In the genomic region with DNA sequence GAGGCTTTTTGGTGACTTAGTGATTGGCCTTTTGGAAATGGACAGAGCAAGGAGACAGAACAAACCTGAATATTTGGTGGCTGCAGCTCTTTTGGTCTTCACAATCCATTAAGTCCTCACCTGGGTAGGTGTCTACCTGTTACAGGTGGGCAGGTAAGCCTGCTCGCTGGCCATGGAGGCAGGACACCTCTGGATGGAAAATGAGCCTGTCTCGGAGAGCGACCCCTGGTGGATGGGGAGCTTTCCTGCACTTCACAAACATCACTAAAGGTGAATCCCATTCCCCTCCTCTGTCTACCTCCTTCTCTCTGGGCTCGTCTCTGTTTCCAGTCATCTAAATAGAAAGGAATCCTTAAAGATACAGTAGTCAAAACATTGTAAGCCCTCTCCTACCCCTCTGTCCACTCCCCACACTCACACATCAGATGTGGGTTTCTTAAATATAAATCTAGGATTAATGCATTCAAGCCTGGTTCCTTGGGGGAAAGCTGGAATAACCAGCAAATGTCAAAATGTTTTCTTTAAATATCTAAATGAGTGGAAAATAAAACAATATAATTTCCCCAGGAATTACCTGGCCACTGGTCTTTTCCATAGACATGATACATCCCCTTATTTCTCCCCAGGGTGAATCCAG, we compare ENCODE assay signal across 10 cellular contexts.
DNase-seq lines count a peak whose midpoint lies in the region; ATAC-seq, FAIRE-seq and TF ChIP-seq lines count a peak whose summit lies in the region.
"Had no signal": no experiment of that assay in that cellular context is flagged by ENCODE, and none has a peak within 500 bp of the region (broad histone marks: within the 10 kb centered on the region; RNA-seq: fewer than 3 reads in every experiment).

No MANE protein-coding gene starts in this region.

- H3K27me3 ChIP-seq in SK-N-SH (ENCODE audit: insufficient read depth) = no peaks in the 10 kb centered on the region
- no peaks in the 10 kb centered on the region for H3K27me3 ChIP-seq in lung (ENCODE audit: control insufficient read depth, insufficient read depth)

- ATAC-seq in lung (ENCODE audit: insufficient read depth, low FRiP score) (no peak), GM21825 (IDR thresholded peaks at IDR 0.05; ENCODE audit: unreplicated experiment) (no peak), HG03469 (IDR thresholded peaks at IDR 0.05; ENCODE audit: unreplicated experiment) (no peak)
- ATAC-seq: left colon had no signal

- H3K36me3 ChIP-seq in SK-N-SH (replicated peaks in 1 of 2; ENCODE audit: control insufficient read depth in 1 of 2, insufficient read depth in 2 of 2, low read length in 1 of 2) (no peaks in the 10 kb centered on the region), lung (ENCODE audit: control insufficient read depth in 2 of 2, insufficient read depth in 2 of 2, low read length in 2 of 2) (no peaks in the 10 kb centered on the region)
- H3K36me3 ChIP-seq: HAP-1 had no signal

- H3K27ac ChIP-seq in SK-N-SH (ENCODE audit: low read depth in 2 of 2, low read length in 1 of 2) (no peak overlapping the region), lung (ENCODE audit: low read depth in 1 of 2, low read length in 1 of 2) (no peak overlapping the region)

- no peaks in the 10 kb centered on the region for H3K79me2 ChIP-seq in SK-N-SH (ENCODE audit: insufficient read depth)

- H4K20me1 ChIP-seq in SK-N-SH (ENCODE audit: insufficient read depth) = no peaks in the 10 kb centered on the region

- no peaks in the 10 kb centered on the region for H3K36me3 Mint-ChIP-seq in activated naive CD8-positive, alpha-beta T cell treated with anti-CD3 and anti-CD28 coated beads for 36 hours

- peaks cover 16% of the 10 kb centered on the region for H3K4me1 Mint-ChIP-seq in activated naive CD8-positive, alpha-beta T cell treated with anti-CD3 and anti-CD28 coated beads for 36 hours

- no peaks in the 10 kb centered on the region for H3K27me3 Mint-ChIP-seq in activated naive CD8-positive, alpha-beta T cell treated with anti-CD3 and anti-CD28 coated beads for 36 hours

- H3F3A ChIP-seq in SK-N-SH (replicated peaks; ENCODE audit: insufficient read depth) = no peaks in the 10 kb centered on the region

- no peak overlapping the region for H3K27ac Mint-ChIP-seq in activated naive CD8-positive, alpha-beta T cell treated with anti-CD3 and anti-CD28 coated beads for 36 hours

- no peak overlapping the region for H3K9ac ChIP-seq in SK-N-SH

- H3K9me3 ChIP-seq in SK-N-SH (no peaks in the 10 kb centered on the region), lung (ENCODE audit: control insufficient read depth in 2 of 2, insufficient read depth in 1 of 2, low read length in 1 of 2) (no peaks in the 10 kb centered on the region)
- H3K9me3 ChIP-seq: HAP-1 had no signal

- no peak overlapping the region for H3K4me2 ChIP-seq in SK-N-SH

- DNase-seq in AG09309 (ENCODE audit: low read depth) = no peak
- DNase-seq in H54 (ENCODE audit: insufficient read length, low spot score) = peak; percentile 42
- peak; percentile 42 for DNase-seq in SK-N-SH
- DNase-seq in activated naive CD8-positive, alpha-beta T cell treated with anti-CD3 and anti-CD28 coated beads for 36 hours = peak; percentile 33
- peak; percentile 45 for DNase-seq in lung (ENCODE audit: low spot score)
- peak; percentile 37 for DNase-seq in stimulated activated naive CD4-positive, alpha-beta T cell treated with Interleukin-2 at 50 U/mL for 16 hours (lab: John Stamatoyannopoulos, UW)

- CTCF ChIA-PET in SK-N-SH (lab: Yijun Ruan, JAX) = interaction anchor here (0.7 to 2.9 kb wide), 16 partner anchors 9 to 167 kb away, joined by 3 to 19 read pairs (median 4); no protein-coding TSS in a partner anchor

- H3K9me3 Mint-ChIP-seq in activated naive CD8-positive, alpha-beta T cell treated with anti-CD3 and anti-CD28 coated beads for 36 hours = no peaks in the 10 kb centered on the region

- no peak for TF ChIP-seq POLR2A in H54 (IDR thresholded peaks at IDR 0.05; ENCODE audit: low read depth, low read length)

- peak; percentile 19; the same call in 1 of the 2 replicates for TF ChIP-seq RAD21 in SK-N-SH (IDR thresholded peaks at IDR 0.05; ENCODE audit: low read length)

- H3K4me3 Mint-ChIP-seq in activated naive CD8-positive, alpha-beta T cell treated with anti-CD3 and anti-CD28 coated beads for 36 hours = no peak overlapping the region

- no peak overlapping the region for H2AFZ ChIP-seq in SK-N-SH (ENCODE audit: low read depth)

- H3K4me3 ChIP-seq in AG09309 (ENCODE audit: control insufficient read depth, low read depth, low read length) (no peak overlapping the region), SK-N-SH (ENCODE audit: low read depth in 2 of 2, low read length in 1 of 2) (no peak overlapping the region; a peak in 1 of 4 replicates), lung (no peak overlapping the region)
- H3K4me3 ChIP-seq: HAP-1 had no signal

- WGBS in SK-N-SH (ENCODE audit: low lambda C conversion rate) = 0% methylated on average over 3 of the region's 4 CpGs
- 11 to 26% methylated on average over 4 of the region's 4 CpGs for WGBS in lung, 2 donors

- TF ChIP-seq EP300 in SK-N-SH (IDR thresholded peaks at IDR 0.05; ENCODE audit: borderline replicate concordance in 1 of 2, low read depth in 1 of 2, low read length in 1 of 2) = no peak

- H3K4me1 ChIP-seq in SK-N-SH (ENCODE audit: control insufficient read depth in 1 of 2, insufficient read depth in 2 of 2, low read depth in 1 of 2, low read length in 1 of 2) (peaks cover 0 to 3% of the 10 kb centered on the region in 2 experiments; a peak in 1 of 4 replicates), lung (ENCODE audit: control insufficient read depth in 2 of 2, insufficient read depth in 2 of 2, low read length in 2 of 2) (no peaks in the 10 kb centered on the region)
- H3K4me1 ChIP-seq: HAP-1 had no signal

- H3K9me2 ChIP-seq in SK-N-SH = no peaks in the 10 kb centered on the region

- POLR2A ChIA-PET in SK-N-SH (lab: Yijun Ruan, JAX) = no interaction called here

- no peak for FAIRE-seq in H54 (lab: Jason Lieb, UNC)

- peak; percentile 73 for TF ChIP-seq CTCF in AG09309 (IDR thresholded peaks at IDR 0.05; ENCODE audit: control insufficient read depth, insufficient read depth, low read depth, low read length, missing control alignments)
- TF ChIP-seq CTCF in SK-N-SH (IDR thresholded peaks at IDR 0.05) = peak; percentile 34; the same call in 1 of the 2 replicates
- peak; percentile 41 for TF ChIP-seq CTCF in lung (IDR thresholded peaks at IDR 0.05; ENCODE audit: control extremely low read depth, extremely low read depth)

TF ChIP-seq in SK-N-SH, 30 proteins besides CTCF, POLR2A, EP300 and RAD21:
- TF ChIP-seq MXI1 (IDR thresholded peaks at IDR 0.05; ENCODE audit: low read depth, low read length) (no peak), FOSL2 (IDR thresholded peaks at IDR 0.05; ENCODE audit: borderline replicate concordance, low read depth) (no peak), FOXM1 (IDR thresholded peaks at IDR 0.05; ENCODE audit: low read depth) (no peak), SMC3 (IDR thresholded peaks at IDR 0.05; ENCODE audit: low read depth, low read length) (peak; percentile 22; the same call in 1 of the 2 replicates), GABPA (IDR thresholded peaks at IDR 0.05; ENCODE audit: low read depth) (no peak)
- TF ChIP-seq, protein P1, sequence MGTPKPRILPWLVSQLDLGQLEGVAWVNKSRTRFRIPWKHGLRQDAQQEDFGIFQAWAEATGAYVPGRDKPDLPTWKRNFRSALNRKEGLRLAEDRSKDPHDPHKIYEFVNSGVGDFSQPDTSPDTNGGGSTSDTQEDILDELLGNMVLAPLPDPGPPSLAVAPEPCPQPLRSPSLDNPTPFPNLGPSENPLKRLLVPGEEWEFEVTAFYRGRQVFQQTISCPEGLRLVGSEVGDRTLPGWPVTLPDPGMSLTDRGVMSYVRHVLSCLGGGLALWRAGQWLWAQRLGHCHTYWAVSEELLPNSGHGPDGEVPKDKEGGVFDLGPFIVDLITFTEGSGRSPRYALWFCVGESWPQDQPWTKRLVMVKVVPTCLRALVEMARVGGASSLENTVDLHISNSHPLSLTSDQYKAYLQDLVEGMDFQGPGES (IDR thresholded peaks at IDR 0.05; ENCODE audit: low read depth, low read length) = no peak
TF ChIP-seq in SK-N-SH: peak in this region for 1.
